Comparison of ENCODE assay signal across 1 cellular context in the genomic region with DNA sequence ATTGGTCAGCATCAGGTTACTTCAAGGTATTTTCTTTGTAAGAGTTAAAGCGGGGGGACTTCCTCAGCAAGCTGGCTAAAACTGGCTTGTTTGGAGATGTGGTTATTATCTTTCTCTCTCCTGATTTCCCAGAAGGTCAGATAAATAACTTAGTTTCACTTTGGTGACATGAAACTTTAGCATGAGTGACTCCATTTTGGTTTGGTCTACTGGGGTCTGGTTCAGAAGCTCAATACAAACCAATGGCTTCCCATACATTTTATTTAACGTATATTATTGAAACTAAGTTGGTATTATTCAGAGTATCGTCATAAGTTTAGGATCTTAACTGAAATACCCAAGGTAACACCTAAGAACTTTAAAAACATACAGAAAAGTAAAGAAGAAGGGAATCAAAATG.
TF ChIP-seq lines count a peak whose summit lies in the region.

No MANE protein-coding gene starts in this region.

TF ChIP-seq in K562, 482 proteins besides CTCF, POLR2A, EP300 and RAD21 (continued from another document and continues in another):
- 0 out of 2 replicates have a peak, but pooled peaks have one; percentile 10 for TF ChIP-seq NFIX (CRISPR knock-in tag; IDR thresholded peaks at IDR 0.05; ENCODE audit: low read depth)
- peak; percentile 88; the same call in 1 of the 2 replicates for TF ChIP-seq ERF (CRISPR knock-in tag; IDR thresholded peaks at IDR 0.05)
- TF ChIP-seq, protein P1, sequence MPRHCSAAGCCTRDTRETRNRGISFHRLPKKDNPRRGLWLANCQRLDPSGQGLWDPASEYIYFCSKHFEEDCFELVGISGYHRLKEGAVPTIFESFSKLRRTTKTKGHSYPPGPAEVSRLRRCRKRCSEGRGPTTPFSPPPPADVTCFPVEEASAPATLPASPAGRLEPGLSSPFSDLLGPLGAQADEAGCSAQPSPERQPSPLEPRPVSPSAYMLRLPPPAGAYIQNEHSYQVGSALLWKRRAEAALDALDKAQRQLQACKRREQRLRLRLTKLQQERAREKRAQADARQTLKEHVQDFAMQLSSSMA (CRISPR knock-in tag; IDR thresholded peaks at IDR 0.05) = 0 out of 2 replicates have a peak, but pooled peaks have one; percentile 39
- peak; percentile 94 for TF ChIP-seq HIVEP1 (CRISPR knock-in tag; IDR thresholded peaks at IDR 0.05)
- TF ChIP-seq ETS2 (tag; IDR thresholded peaks at IDR 0.05; ENCODE audit: borderline replicate concordance, poor library complexity, severe bottlenecking) = no peak
- TF ChIP-seq, protein P2, sequence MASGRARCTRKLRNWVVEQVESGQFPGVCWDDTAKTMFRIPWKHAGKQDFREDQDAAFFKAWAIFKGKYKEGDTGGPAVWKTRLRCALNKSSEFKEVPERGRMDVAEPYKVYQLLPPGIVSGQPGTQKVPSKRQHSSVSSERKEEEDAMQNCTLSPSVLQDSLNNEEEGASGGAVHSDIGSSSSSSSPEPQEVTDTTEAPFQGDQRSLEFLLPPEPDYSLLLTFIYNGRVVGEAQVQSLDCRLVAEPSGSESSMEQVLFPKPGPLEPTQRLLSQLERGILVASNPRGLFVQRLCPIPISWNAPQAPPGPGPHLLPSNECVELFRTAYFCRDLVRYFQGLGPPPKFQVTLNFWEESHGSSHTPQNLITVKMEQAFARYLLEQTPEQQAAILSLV (tag; IDR thresholded peaks at IDR 0.05) = peak; percentile 95
- no peak for TF ChIP-seq ZNF217 (CRISPR knock-in tag; IDR thresholded peaks at IDR 0.05)
- peak; percentile 66; the same call in 1 of the 2 replicates for TF ChIP-seq ZNF57 (CRISPR knock-in tag; IDR thresholded peaks at IDR 0.05)
- TF ChIP-seq RFX7 (CRISPR knock-in tag; IDR thresholded peaks at IDR 0.05) = 0 out of 2 replicates have a peak, but pooled peaks have one; percentile 75
- no peak for TF ChIP-seq XRCC3 (IDR thresholded peaks at IDR 0.05)
- no peak for TF ChIP-seq POLR2AphosphoS2 (IDR thresholded peaks at IDR 0.05; ENCODE audit: low read length)
- peak; percentile 99 for TF ChIP-seq ZNF584 (CRISPR knock-in tag; IDR thresholded peaks at IDR 0.05; ENCODE audit: low read depth)
- TF ChIP-seq NR2C1 (IDR thresholded peaks at IDR 0.05) = no peak; the same call in 1 of the 2 replicates
- TF ChIP-seq NR2C1 (tag; IDR thresholded peaks at IDR 0.05) = peak; percentile 95
- no peak for TF ChIP-seq BHLHE40 (IDR thresholded peaks at IDR 0.05; ENCODE audit: low read length)
- TF ChIP-seq SMAD4 (CRISPR knock-in tag; conservative IDR thresholded peaks at IDR 0.05) = peak; percentile 99
- peak; percentile 96 for TF ChIP-seq NFXL1 (CRISPR knock-in tag; IDR thresholded peaks at IDR 0.05)
- peak; percentile 98 for TF ChIP-seq HDAC8 (tag; IDR thresholded peaks at IDR 0.05)
- TF ChIP-seq, protein P3, sequence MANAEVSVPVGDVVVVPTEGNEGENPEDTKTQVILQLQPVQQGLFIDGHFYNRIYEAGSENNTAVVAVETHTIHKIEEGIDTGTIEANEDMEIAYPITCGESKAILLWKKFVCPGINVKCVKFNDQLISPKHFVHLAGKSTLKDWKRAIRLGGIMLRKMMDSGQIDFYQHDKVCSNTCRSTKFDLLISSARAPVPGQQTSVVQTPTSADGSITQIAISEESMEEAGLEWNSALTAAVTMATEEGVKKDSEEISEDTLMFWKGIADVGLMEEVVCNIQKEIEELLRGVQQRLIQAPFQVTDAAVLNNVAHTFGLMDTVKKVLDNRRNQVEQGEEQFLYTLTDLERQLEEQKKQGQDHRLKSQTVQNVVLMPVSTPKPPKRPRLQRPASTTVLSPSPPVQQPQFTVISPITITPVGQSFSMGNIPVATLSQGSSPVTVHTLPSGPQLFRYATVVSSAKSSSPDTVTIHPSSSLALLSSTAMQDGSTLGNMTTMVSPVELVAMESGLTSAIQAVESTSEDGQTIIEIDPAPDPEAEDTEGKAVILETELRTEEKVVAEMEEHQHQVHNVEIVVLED (CRISPR knock-in tag; IDR thresholded peaks at IDR 0.05) = peak; percentile 67
- peak; percentile 73; the same call in 1 of the 2 replicates for TF ChIP-seq ELF2 (CRISPR knock-in tag; IDR thresholded peaks at IDR 0.05)
- 0 out of 2 replicates have a peak, but pooled peaks have one; percentile 59 for TF ChIP-seq RNF219 (CRISPR knock-in tag; IDR thresholded peaks at IDR 0.05)
- TF ChIP-seq NCOA2 (IDR thresholded peaks at IDR 0.05; ENCODE audit: partially characterized antibody in 2 of 2) = no peak
- no peak for TF ChIP-seq DLX4 (CRISPR knock-in tag; IDR thresholded peaks at IDR 0.05)
- TF ChIP-seq, protein P4, sequence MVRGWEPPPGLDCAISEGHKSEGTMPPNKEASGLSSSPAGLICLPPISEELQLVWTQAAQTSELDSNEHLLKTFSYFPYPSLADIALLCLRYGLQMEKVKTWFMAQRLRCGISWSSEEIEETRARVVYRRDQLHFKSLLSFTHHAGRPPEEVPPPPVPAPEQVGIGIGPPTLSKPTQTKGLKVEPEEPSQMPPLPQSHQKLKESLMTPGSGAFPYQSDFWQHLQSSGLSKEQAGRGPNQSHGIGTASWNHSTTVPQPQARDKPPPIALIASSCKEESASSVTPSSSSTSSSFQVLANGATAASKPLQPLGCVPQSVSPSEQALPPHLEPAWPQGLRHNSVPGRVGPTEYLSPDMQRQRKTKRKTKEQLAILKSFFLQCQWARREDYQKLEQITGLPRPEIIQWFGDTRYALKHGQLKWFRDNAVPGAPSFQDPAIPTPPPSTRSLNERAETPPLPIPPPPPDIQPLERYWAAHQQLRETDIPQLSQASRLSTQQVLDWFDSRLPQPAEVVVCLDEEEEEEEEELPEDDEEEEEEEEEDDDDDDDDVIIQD (CRISPR knock-in tag; IDR thresholded peaks at IDR 0.05) = peak; percentile 68; the same call in 1 of the 2 replicates
- TF ChIP-seq ZBTB17 (CRISPR knock-in tag; IDR thresholded peaks at IDR 0.05) = peak; percentile 91
- TF ChIP-seq ZNF41 (CRISPR knock-in tag; conservative IDR thresholded peaks at IDR 0.05) = peak; percentile 95
- TF ChIP-seq ZNF280B (CRISPR knock-in tag; IDR thresholded peaks at IDR 0.05) = peak; percentile 48; the same call in 1 of the 2 replicates
- no peak for TF ChIP-seq NR2C2 (CRISPR knock-in tag; IDR thresholded peaks at IDR 0.05)
- TF ChIP-seq NR2C2 (tag; IDR thresholded peaks at IDR 0.05) = peak; percentile 78
- no peak for TF ChIP-seq HNRNPL (IDR thresholded peaks at IDR 0.05; ENCODE audit: low read depth, low read length)
- no peak for TF ChIP-seq ETV5 (CRISPR knock-in tag; IDR thresholded peaks at IDR 0.05; ENCODE audit: low read depth)
- TF ChIP-seq DACH1 (IDR thresholded peaks at IDR 0.05; ENCODE audit: partially characterized antibody) = no peak
- no peak for TF ChIP-seq HDAC2 (IDR thresholded peaks at IDR 0.05)
- peak; percentile 79 for TF ChIP-seq TAF7 (tag; IDR thresholded peaks at IDR 0.05)
- TF ChIP-seq, protein P5, sequence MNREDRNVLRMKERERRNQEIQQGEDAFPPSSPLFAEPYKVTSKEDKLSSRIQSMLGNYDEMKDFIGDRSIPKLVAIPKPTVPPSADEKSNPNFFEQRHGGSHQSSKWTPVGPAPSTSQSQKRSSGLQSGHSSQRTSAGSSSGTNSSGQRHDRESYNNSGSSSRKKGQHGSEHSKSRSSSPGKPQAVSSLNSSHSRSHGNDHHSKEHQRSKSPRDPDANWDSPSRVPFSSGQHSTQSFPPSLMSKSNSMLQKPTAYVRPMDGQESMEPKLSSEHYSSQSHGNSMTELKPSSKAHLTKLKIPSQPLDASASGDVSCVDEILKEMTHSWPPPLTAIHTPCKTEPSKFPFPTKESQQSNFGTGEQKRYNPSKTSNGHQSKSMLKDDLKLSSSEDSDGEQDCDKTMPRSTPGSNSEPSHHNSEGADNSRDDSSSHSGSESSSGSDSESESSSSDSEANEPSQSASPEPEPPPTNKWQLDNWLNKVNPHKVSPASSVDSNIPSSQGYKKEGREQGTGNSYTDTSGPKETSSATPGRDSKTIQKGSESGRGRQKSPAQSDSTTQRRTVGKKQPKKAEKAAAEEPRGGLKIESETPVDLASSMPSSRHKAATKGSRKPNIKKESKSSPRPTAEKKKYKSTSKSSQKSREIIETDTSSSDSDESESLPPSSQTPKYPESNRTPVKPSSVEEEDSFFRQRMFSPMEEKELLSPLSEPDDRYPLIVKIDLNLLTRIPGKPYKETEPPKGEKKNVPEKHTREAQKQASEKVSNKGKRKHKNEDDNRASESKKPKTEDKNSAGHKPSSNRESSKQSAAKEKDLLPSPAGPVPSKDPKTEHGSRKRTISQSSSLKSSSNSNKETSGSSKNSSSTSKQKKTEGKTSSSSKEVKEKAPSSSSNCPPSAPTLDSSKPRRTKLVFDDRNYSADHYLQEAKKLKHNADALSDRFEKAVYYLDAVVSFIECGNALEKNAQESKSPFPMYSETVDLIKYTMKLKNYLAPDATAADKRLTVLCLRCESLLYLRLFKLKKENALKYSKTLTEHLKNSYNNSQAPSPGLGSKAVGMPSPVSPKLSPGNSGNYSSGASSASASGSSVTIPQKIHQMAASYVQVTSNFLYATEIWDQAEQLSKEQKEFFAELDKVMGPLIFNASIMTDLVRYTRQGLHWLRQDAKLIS (CRISPR knock-in tag; IDR thresholded peaks at IDR 0.05) = no peak
- TF ChIP-seq STAT5B (CRISPR knock-in tag; IDR thresholded peaks at IDR 0.05) = peak; percentile 80
- peak; percentile 77 for TF ChIP-seq ZNF324 (CRISPR knock-in tag; IDR thresholded peaks at IDR 0.05)
- TF ChIP-seq ZNF134 (CRISPR knock-in tag; conservative IDR thresholded peaks at IDR 0.05) = peak; percentile 75
- TF ChIP-seq NONO (IDR thresholded peaks at IDR 0.05; ENCODE audit: low read depth in 2 of 2, low read length in 1 of 2) = no peak
- 0 out of 2 replicates have a peak, but pooled peaks have one; percentile 48 for TF ChIP-seq GTF2E2 (tag; IDR thresholded peaks at IDR 0.05)
- TF ChIP-seq, protein P6, sequence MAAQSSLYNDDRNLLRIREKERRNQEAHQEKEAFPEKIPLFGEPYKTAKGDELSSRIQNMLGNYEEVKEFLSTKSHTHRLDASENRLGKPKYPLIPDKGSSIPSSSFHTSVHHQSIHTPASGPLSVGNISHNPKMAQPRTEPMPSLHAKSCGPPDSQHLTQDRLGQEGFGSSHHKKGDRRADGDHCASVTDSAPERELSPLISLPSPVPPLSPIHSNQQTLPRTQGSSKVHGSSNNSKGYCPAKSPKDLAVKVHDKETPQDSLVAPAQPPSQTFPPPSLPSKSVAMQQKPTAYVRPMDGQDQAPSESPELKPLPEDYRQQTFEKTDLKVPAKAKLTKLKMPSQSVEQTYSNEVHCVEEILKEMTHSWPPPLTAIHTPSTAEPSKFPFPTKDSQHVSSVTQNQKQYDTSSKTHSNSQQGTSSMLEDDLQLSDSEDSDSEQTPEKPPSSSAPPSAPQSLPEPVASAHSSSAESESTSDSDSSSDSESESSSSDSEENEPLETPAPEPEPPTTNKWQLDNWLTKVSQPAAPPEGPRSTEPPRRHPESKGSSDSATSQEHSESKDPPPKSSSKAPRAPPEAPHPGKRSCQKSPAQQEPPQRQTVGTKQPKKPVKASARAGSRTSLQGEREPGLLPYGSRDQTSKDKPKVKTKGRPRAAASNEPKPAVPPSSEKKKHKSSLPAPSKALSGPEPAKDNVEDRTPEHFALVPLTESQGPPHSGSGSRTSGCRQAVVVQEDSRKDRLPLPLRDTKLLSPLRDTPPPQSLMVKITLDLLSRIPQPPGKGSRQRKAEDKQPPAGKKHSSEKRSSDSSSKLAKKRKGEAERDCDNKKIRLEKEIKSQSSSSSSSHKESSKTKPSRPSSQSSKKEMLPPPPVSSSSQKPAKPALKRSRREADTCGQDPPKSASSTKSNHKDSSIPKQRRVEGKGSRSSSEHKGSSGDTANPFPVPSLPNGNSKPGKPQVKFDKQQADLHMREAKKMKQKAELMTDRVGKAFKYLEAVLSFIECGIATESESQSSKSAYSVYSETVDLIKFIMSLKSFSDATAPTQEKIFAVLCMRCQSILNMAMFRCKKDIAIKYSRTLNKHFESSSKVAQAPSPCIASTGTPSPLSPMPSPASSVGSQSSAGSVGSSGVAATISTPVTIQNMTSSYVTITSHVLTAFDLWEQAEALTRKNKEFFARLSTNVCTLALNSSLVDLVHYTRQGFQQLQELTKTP (IDR thresholded peaks at IDR 0.05; ENCODE audit: low read depth in 1 of 2, partially characterized antibody in 2 of 2) = peak in 1 of 2 experiments; percentile 60
- TF ChIP-seq RBM34 (IDR thresholded peaks at IDR 0.05; ENCODE audit: borderline replicate concordance, insufficient read depth, low read length) = no peak
- no peak for TF ChIP-seq HDAC6 (IDR thresholded peaks at IDR 0.05; ENCODE audit: low read depth, low read length)
- TF ChIP-seq NCOA1 (IDR thresholded peaks at IDR 0.05; ENCODE audit: low read depth) = no peak
- TF ChIP-seq, protein P7, sequence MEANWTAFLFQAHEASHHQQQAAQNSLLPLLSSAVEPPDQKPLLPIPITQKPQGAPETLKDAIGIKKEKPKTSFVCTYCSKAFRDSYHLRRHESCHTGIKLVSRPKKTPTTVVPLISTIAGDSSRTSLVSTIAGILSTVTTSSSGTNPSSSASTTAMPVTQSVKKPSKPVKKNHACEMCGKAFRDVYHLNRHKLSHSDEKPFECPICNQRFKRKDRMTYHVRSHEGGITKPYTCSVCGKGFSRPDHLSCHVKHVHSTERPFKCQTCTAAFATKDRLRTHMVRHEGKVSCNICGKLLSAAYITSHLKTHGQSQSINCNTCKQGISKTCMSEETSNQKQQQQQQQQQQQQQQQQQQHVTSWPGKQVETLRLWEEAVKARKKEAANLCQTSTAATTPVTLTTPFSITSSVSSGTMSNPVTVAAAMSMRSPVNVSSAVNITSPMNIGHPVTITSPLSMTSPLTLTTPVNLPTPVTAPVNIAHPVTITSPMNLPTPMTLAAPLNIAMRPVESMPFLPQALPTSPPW (CRISPR knock-in tag; IDR thresholded peaks at IDR 0.05) = peak; percentile 51
